In genomic region chr14:39428118-39428517, GRCh38 we compare ENCODE assay signal across 3 cellular contexts.
TF ChIP-seq lines count a peak whose summit lies in the region.

No MANE protein-coding gene starts in this region.

TF ChIP-seq in HepG2, 621 proteins besides CTCF, POLR2A, EP300 and RAD21 (continues in another document):
- TF ChIP-seq POLR2AphosphoS5 (IDR thresholded peaks at IDR 0.05; ENCODE audit: low read depth, low read length), result no peak
- no peak for TF ChIP-seq FUBP1 (CRISPR knock-in tag; IDR thresholded peaks at IDR 0.05; ENCODE audit: borderline replicate concordance)
- no peak for TF ChIP-seq IRX3 (CRISPR knock-in tag; IDR thresholded peaks at IDR 0.05; ENCODE audit: borderline replicate concordance, low read depth)
- TF ChIP-seq ZNF33B (CRISPR knock-in tag; IDR thresholded peaks at IDR 0.05), result no peak
- TF ChIP-seq POGK (CRISPR knock-in tag; conservative IDR thresholded peaks at IDR 0.05), result no peak
- TF ChIP-seq XRCC5 (optimal IDR thresholded peaks at IDR 0.05; ENCODE audit: low read length), result no peak
- no peak for TF ChIP-seq PAX8 (CRISPR knock-in tag; IDR thresholded peaks at IDR 0.05; ENCODE audit: borderline replicate concordance)
- no peak for TF ChIP-seq ZNF597 (CRISPR knock-in tag; IDR thresholded peaks at IDR 0.05)
- TF ChIP-seq ZNF251 (CRISPR knock-in tag; IDR thresholded peaks at IDR 0.05), result no peak
- TF ChIP-seq ZNF670 (CRISPR knock-in tag; IDR thresholded peaks at IDR 0.05; ENCODE audit: borderline replicate concordance), result peak; percentile 16; the same call in 1 of the 2 replicates

TF ChIP-seq in GM12878, 131 proteins besides CTCF, POLR2A, EP300 and RAD21:
- TF ChIP-seq BCL3 (IDR thresholded peaks at IDR 0.05; ENCODE audit: borderline replicate concordance, insufficient read depth, low read depth, low read length, poor library complexity, severe bottlenecking), result no peak
- no peak for TF ChIP-seq HCFC1 (IDR thresholded peaks at IDR 0.05; ENCODE audit: low read length)
- TF ChIP-seq MLLT1 (IDR thresholded peaks at IDR 0.05), result peak; percentile 90
- no peak for TF ChIP-seq EZH2 (IDR thresholded peaks at IDR 0.05; ENCODE audit: borderline replicate concordance, control insufficient read depth, low read depth, low read length)
TF ChIP-seq in GM12878: peak in this region for 1.

TF ChIP-seq in neural cell, 6 proteins besides CTCF, POLR2A, EP300 and RAD21:
- TF ChIP-seq TAF1 (IDR thresholded peaks at IDR 0.05; ENCODE audit: low read depth) (no peak), SMC3 (conservative IDR thresholded peaks at IDR 0.05; ENCODE audit: poor library complexity) (no peak), REST (IDR thresholded peaks at IDR 0.05; ENCODE audit: borderline replicate concordance) (no peak), MXI1 (conservative IDR thresholded peaks at IDR 0.05; ENCODE audit: poor library complexity, severe bottlenecking) (no peak)
